26 cellular contexts compared by ENCODE assay signal in genomic region chr14:43359317-43359716, GRCh38.
DNase-seq lines count a peak whose midpoint lies in the region; ATAC-seq and TF ChIP-seq lines count a peak whose summit lies in the region.
"Had no signal": no experiment of that assay in that cellular context is flagged by ENCODE, and none has a peak within 500 bp of the region (broad histone marks: within the 10 kb centered on the region; RNA-seq: fewer than 3 reads in every experiment).

No MANE protein-coding gene starts in this region.

- H3K56ac ChIP-seq in H9 (ENCODE audit: insufficient read length, low read depth, low read length): no peak overlapping the region

- no peak for TF ChIP-seq CTCF in H9 (conservative IDR thresholded peaks at IDR 0.05)
- TF ChIP-seq CTCF in chondrocyte (IDR thresholded peaks at IDR 0.05): no peak

- H3K27ac ChIP-seq in H9 (ENCODE audit: insufficient read length, low read depth, low read length): no peak overlapping the region
- no peak overlapping the region for H3K27ac ChIP-seq in substantia nigra (ENCODE audit: low read depth, low read length, poor library complexity, severe bottlenecking)
- H3K27ac ChIP-seq: A549; BLaER1 treated with 17β-estradiol and CSF1 and Interleukin-3, amounts not matched to agents 10 nM and 100 nM had no signal

- H2BK15ac ChIP-seq in H9 (ENCODE audit: low read depth, low read length): no peak overlapping the region

- H3K9me3 Mint-ChIP-seq in H9 (no peaks in the 10 kb centered on the region), chondrocyte (ENCODE audit: low read depth) (no peaks in the 10 kb centered on the region)
- H3K9me3 Mint-ChIP-seq in stimulated activated effector memory CD8-positive, alpha-beta T cell treated with anti-CD3 and anti-CD28 coated beads, Interleukin-12 subunit alpha, Interleukin-12 subunit beta, amount 100 ng/mL, for 72 hours: peaks cover 13% of the 10 kb centered on the region

- H2AK5ac ChIP-seq in H9 (ENCODE audit: insufficient read length, low read length): no peak overlapping the region

- no peak overlapping the region for H4K5ac ChIP-seq in H9 (ENCODE audit: insufficient read length, low read depth, low read length)

- H3K4me1 Mint-ChIP-seq in H9 (no peaks in the 10 kb centered on the region), chondrocyte (ENCODE audit: low read depth) (no peaks in the 10 kb centered on the region)
- H3K4me1 Mint-ChIP-seq in stimulated activated effector memory CD8-positive, alpha-beta T cell treated with anti-CD3 and anti-CD28 coated beads, Interleukin-12 subunit alpha, Interleukin-12 subunit beta, amount 100 ng/mL, for 72 hours: no peaks in the 10 kb centered on the region

- H4K8ac ChIP-seq in H9 (replicated peaks; ENCODE audit: insufficient read length, low read depth, low read length): no peak overlapping the region

- H3K79me2 ChIP-seq in H9 (ENCODE audit: insufficient read depth, low read length): no peaks in the 10 kb centered on the region

- no peak overlapping the region for H3K23ac ChIP-seq in H9 (ENCODE audit: insufficient read length, low read depth, low read length)

- H3K4ac ChIP-seq in H9 (ENCODE audit: low read depth, low read length): no peak overlapping the region

- H2BK5ac ChIP-seq in H9 (ENCODE audit: insufficient read length, low read length): no peak overlapping the region

- H3K4me3 Mint-ChIP-seq in H9 (no peak overlapping the region), chondrocyte (ENCODE audit: unreplicated experiment) (no peak overlapping the region)
- H3K4me3 Mint-ChIP-seq in stimulated activated effector memory CD8-positive, alpha-beta T cell treated with anti-CD3 and anti-CD28 coated beads, Interleukin-12 subunit alpha, Interleukin-12 subunit beta, amount 100 ng/mL, for 72 hours: no peak overlapping the region
- H3K4me3 Mint-ChIP-seq: CD4-positive, alpha-beta T cell had no signal

- H3K27me3 Mint-ChIP-seq in H9 (ENCODE audit: low read depth): no peaks in the 10 kb centered on the region
- no peaks in the 10 kb centered on the region for H3K27me3 Mint-ChIP-seq in chondrocyte (ENCODE audit: low read depth)
- H3K27me3 Mint-ChIP-seq: CD4-positive, alpha-beta T cell had no signal

- peak overlapping the region; percentile 35; the same call in 1 of the 2 replicates for H3K14ac ChIP-seq in H9 (ENCODE audit: insufficient read depth, low read length)

- H3K18ac ChIP-seq in H9 (ENCODE audit: insufficient read length, low read depth, low read length): no peak overlapping the region

- no peak overlapping the region for H2BK120ac ChIP-seq in H9 (ENCODE audit: low read depth, low read length, poor library complexity, severe bottlenecking)

- no peak overlapping the region for H2BK20ac ChIP-seq in H9 (ENCODE audit: low read depth, low read length, poor library complexity, severe bottlenecking)

- no peak overlapping the region for H2BK12ac ChIP-seq in H9 (ENCODE audit: insufficient read length, low read depth, low read length)

- ATAC-seq in stimulated activated effector memory CD8-positive, alpha-beta T cell treated with anti-CD3 and anti-CD28 coated beads, Interleukin-12 subunit alpha, Interleukin-12 subunit beta, amount 100 ng/mL, for 72 hours: peak; percentile 8
- no peak for ATAC-seq in GM21367 (IDR thresholded peaks at IDR 0.05; ENCODE audit: unreplicated experiment)
- ATAC-seq: A549, K562 had no signal

- no peaks in the 10 kb centered on the region for H3K9me3 ChIP-seq in H9 (ENCODE audit: control insufficient read depth, low read depth, low read length)
- H3K9me3 ChIP-seq: A549, MG63 had no signal

- no CpG with 5 or more reads among the region's 4 CpGs for WGBS in H9 (ENCODE audit: extremely low coverage, insufficient read length, low lambda C conversion rate)

- H3K23me2 ChIP-seq in H9 (ENCODE audit: insufficient read length, low read depth, low read length, poor library complexity, severe bottlenecking): no peaks in the 10 kb centered on the region

- no peaks in the 10 kb centered on the region for H3K36me3 Mint-ChIP-seq in H9 (ENCODE audit: insufficient read depth in 1 of 3, low read depth in 3 of 3)
- no peaks in the 10 kb centered on the region for H3K36me3 Mint-ChIP-seq in chondrocyte (ENCODE audit: low read depth)
- no peaks in the 10 kb centered on the region for H3K36me3 Mint-ChIP-seq in stimulated activated effector memory CD8-positive, alpha-beta T cell treated with anti-CD3 and anti-CD28 coated beads, Interleukin-12 subunit alpha, Interleukin-12 subunit beta, amount 100 ng/mL, for 72 hours

- H3K9ac ChIP-seq in H9 (ENCODE audit: extremely low read depth, insufficient read length, low read length): no peak overlapping the region
- H3K9ac ChIP-seq: BLaER1 treated with 17β-estradiol and CSF1 and Interleukin-3, amounts not matched to agents 10 nM and 100 nM had no signal

- no peaks in the 10 kb centered on the region for H4K20me1 ChIP-seq in H9 (ENCODE audit: control insufficient read depth, insufficient read depth, insufficient read length)
- H4K20me1 ChIP-seq: BLaER1 treated with 17β-estradiol and CSF1 and Interleukin-3, amounts not matched to agents 10 nM and 100 nM had no signal

- H3K27ac Mint-ChIP-seq in H9: no peak overlapping the region
- no peak overlapping the region for H3K27ac Mint-ChIP-seq in chondrocyte (ENCODE audit: unreplicated experiment)
- no peak overlapping the region for H3K27ac Mint-ChIP-seq in stimulated activated effector memory CD8-positive, alpha-beta T cell treated with anti-CD3 and anti-CD28 coated beads, Interleukin-12 subunit alpha, Interleukin-12 subunit beta, amount 100 ng/mL, for 72 hours
- H3K27ac Mint-ChIP-seq: CD4-positive, alpha-beta T cell had no signal

- H3K4me1 ChIP-seq in H9 (ENCODE audit: insufficient read depth, low read length): no peaks in the 10 kb centered on the region
- H3K4me1 ChIP-seq: A549; BLaER1 treated with 17β-estradiol and CSF1 and Interleukin-3, amounts not matched to agents 10 nM and 100 nM had no signal

- no peaks in the 10 kb centered on the region for H3K27me3 ChIP-seq in H9 (ENCODE audit: insufficient read depth, low read length)
- H3K27me3 ChIP-seq: BLaER1 treated with 17β-estradiol and CSF1 and Interleukin-3, amounts not matched to agents 10 nM and 100 nM; MG63 had no signal

- H3K4me2 ChIP-seq in H9 (ENCODE audit: insufficient read depth, insufficient read length, low read length): no peak overlapping the region
- H3K4me2 ChIP-seq: A549; BLaER1 treated with 17β-estradiol and CSF1 and Interleukin-3, amounts not matched to agents 10 nM and 100 nM had no signal

- H3T11ph ChIP-seq in H9 (ENCODE audit: low read length): no peak overlapping the region

- no peak overlapping the region for H2AFZ ChIP-seq in H9 (ENCODE audit: low read length)

- no peak overlapping the region for H4K91ac ChIP-seq in H9 (ENCODE audit: insufficient read length, low read depth, low read length)

- no peaks in the 10 kb centered on the region for H3K79me1 ChIP-seq in H9 (ENCODE audit: insufficient read depth, low read depth, low read length, poor library complexity, severe bottlenecking)

- DNase-seq in H9 (no peak), NCI-H2029 treated with DMSO at 0.1 percent for 48 hours (lab: John Stamatoyannopoulos, UW) (peak; percentile 64), chondrocyte (ENCODE audit: low spot score) (peak; percentile 75), substantia nigra (lab: John Stamatoyannopoulos, UW) (no peak), GM03348 (ENCODE audit: low spot score) (no peak)
- DNase-seq in stimulated activated effector memory CD8-positive, alpha-beta T cell treated with anti-CD3 and anti-CD28 coated beads, Interleukin-12 subunit alpha, Interleukin-12 subunit beta, amount 100 ng/mL, for 72 hours (ENCODE audit: low spot score in 2 of 2): no peak
- DNase-seq: AML-193; COR-L47; DMS79; EL; GF-D8; H7; MG63; NCI-H1105 treated with DMSO at 0.1 percent for 48 hours; NCI-H146; NCI-H1930; NCI-H446 treated with DMSO at 0.1 percent for 48 hours; NCI-H526; NK-92 treated with Interleukin-12 subunit alpha and Interleukin-12 subunit beta, amount 100 ng/mL, for 24 hours; SHP77 treated with DMSO at 0.1 percent for 48 hours; T-helper 1 cell had no signal

Comparison
In these comparisons a context has a peak if more than half of its experiments do, and no peak if none do; other contexts are left out.
1. DNase-seq: peak in NCI-H2029 treated with DMSO at 0.1 percent for 48 hours (single experiment) and chondrocyte (single experiment); none in H9 (single experiment), stimulated activated effector memory CD8-positive, alpha-beta T cell treated with anti-CD3 and anti-CD28 coated beads, Interleukin-12 subunit alpha, Interleukin-12 subunit beta, amount 100 ng/mL, for 72 hours (0 of 2), substantia nigra (0 of 49) and GM03348 (single experiment).